In the genomic region with DNA sequence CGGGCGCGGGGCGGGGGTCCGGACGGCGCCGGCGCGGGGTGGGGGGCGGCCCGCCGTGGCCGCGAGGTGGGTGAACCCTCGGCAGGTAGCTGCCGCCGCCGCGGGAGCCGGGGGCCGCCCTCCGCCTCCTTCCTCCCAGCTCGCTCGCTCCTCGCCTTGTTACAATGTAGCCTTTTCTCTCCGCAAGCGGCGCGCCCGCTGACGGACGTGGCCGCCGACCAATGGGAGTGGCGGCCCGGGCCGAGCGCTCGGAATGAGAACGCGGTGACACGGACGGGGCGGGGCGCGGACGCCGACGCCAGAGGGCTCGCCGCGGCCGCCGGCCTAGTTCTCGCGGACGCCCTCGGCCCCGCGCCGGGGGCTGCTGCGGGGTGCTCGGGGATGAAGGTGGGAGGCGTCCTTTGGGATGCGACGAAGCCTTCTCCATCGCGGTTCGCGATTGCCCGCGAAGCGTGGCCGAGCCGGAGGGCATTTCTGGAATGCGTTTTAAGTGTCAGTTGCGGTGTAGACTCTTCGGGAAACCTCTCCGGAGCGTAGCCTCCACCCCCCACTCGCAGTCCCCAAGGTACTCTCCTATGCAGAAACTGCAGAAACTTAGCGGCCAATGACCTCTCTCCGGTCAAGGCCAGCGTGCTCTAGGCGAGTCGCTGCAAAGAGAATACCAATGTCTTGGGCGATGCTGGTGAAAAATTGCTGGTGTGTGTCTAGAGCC, we compare ENCODE assay signal across 8 cellular contexts. TPM values are rescaled to one million over a fixed set of nuclear protein-coding genes. Genes with fewer than 3 reads are reported as not detected.
A peak's percentile ranks its signal among the peaks of the same experiment; 100 is the strongest.
DNase-seq lines count a peak whose midpoint lies in the region; ATAC-seq, FAIRE-seq and TF ChIP-seq lines count a peak whose summit lies in the region.

No MANE protein-coding gene starts in this region.

- DNase-seq in AG08395 (ENCODE audit: low spot score) (peak; percentile 98), NCI-H2227 treated with DMSO at 0.1 percent for 48 hours (lab: John Stamatoyannopoulos, UW) (peak; percentile 89), WTC11 (ENCODE audit: low spot score) (peak; percentile 94), bronchial epithelial cell (ENCODE audit: low read depth) (peak; percentile 78), iPS-NIHi11 (ENCODE audit: low spot score) (peak; percentile 99)

- ATAC-seq in HG03175 (IDR thresholded peaks at IDR 0.05; ENCODE audit: unreplicated experiment) = peak; percentile 98
- ATAC-seq in WTC11 = peak; percentile 92

- H3K9me3 Mint-ChIP-seq in WTC11 = peaks cover 15% of the 10 kb centered on the region

- H3K4me3 Mint-ChIP-seq in WTC11 = peak overlapping the region; percentile 86

- H3K27ac Mint-ChIP-seq in WTC11 = peak overlapping the region; percentile 82

- POLR2A ChIA-PET in WTC11 (lab: Charles Lee) = no interaction called here

- no peak for TF ChIP-seq CTCF in WTC11 (IDR thresholded peaks at IDR 0.05)
- no peak for TF ChIP-seq CTCF in bronchial epithelial cell (IDR thresholded peaks at IDR 0.05; ENCODE audit: insufficient read depth, low read length, severe bottlenecking)

- no peak for FAIRE-seq in bronchial epithelial cell (lab: Jason Lieb, UNC)

- CTCF ChIA-PET in WTC11 (lab: Charles Lee) = interaction anchor here (0.6 to 1.0 kb wide), 4 partner anchors 37 to 624 kb away, joined by 3 to 4 read pairs (median 4); no protein-coding TSS in a partner anchor

- H3K36me3 Mint-ChIP-seq in WTC11 = no peaks in the 10 kb centered on the region

- H3K27ac ChIP-seq in skin epidermis = peak overlapping the region; percentile 60 to 99 (median 95)

- H3K4me3 ChIP-seq in bronchial epithelial cell (ENCODE audit: low read depth, low read length) = peak overlapping the region; percentile 65
- peak overlapping the region; percentile 48 to 80 (median 67) for H3K4me3 ChIP-seq in skin epidermis

- TF ChIP-seq POLR2A in GM18951 (IDR thresholded peaks at IDR 0.05; ENCODE audit: extremely low read depth, insufficient read depth, insufficient read length) = peak; percentile 64

- H3K4me1 Mint-ChIP-seq in WTC11 = peaks cover 20% of the 10 kb centered on the region

- no peaks in the 10 kb centered on the region for H3K36me3 ChIP-seq in bronchial epithelial cell (ENCODE audit: control insufficient read depth, insufficient read depth, low read length)

- H3K27me3 Mint-ChIP-seq in WTC11 (ENCODE audit: low read depth) = peaks cover 36% of the 10 kb centered on the region

- no peaks in the 10 kb centered on the region for H3K27me3 ChIP-seq in bronchial epithelial cell (ENCODE audit: control insufficient read depth, insufficient read depth, low read length)

- in situ Hi-C loops in GM18951 (cut with MboI; ENCODE audit: low sequenced_read_pairs, unreplicated experiment) = no loop called here

TF ChIP-seq in WTC11, 78 proteins besides CTCF, POLR2A, EP300 and RAD21 (continues in another document):
- TF ChIP-seq NR1H2 (CRISPR knock-in tag; IDR thresholded peaks at IDR 0.05) (no peak), NFE2L1 (CRISPR knock-in tag; IDR thresholded peaks at IDR 0.05) (no peak), JUN (CRISPR knock-in tag; IDR thresholded peaks at IDR 0.05) (peak; percentile 12; the same call in 1 of the 2 replicates), HMGA2 (CRISPR knock-in tag; IDR thresholded peaks at IDR 0.05) (no peak), ZNF232 (CRISPR knock-in tag; IDR thresholded peaks at IDR 0.05) (0 out of 2 replicates have a peak, but pooled peaks have one; percentile 41), RORB (CRISPR knock-in tag; IDR thresholded peaks at IDR 0.05) (no peak), FOXK1 (CRISPR knock-in tag; IDR thresholded peaks at IDR 0.05) (no peak), TEAD4 (CRISPR knock-in tag; IDR thresholded peaks at IDR 0.05) (no peak), EMX1 (CRISPR knock-in tag; IDR thresholded peaks at IDR 0.05) (no peak), ZNF138 (CRISPR knock-in tag; conservative IDR thresholded peaks at IDR 0.05) (no peak), CREM (CRISPR knock-in tag; IDR thresholded peaks at IDR 0.05) (peak; percentile 77; the same call in 1 of the 2 replicates), ZBTB21 (CRISPR knock-in tag; IDR thresholded peaks at IDR 0.05; ENCODE audit: borderline replicate concordance) (no peak), ZNF416 (CRISPR knock-in tag; IDR thresholded peaks at IDR 0.05) (0 out of 2 replicates have a peak, but pooled peaks have one; percentile 11), ZNF263 (CRISPR knock-in tag; IDR thresholded peaks at IDR 0.05; ENCODE audit: low read depth) (0 out of 2 replicates have a peak, but pooled peaks have one; percentile 15), CBFB (CRISPR knock-in tag; IDR thresholded peaks at IDR 0.05; ENCODE audit: low read depth) (0 out of 2 replicates have a peak, but pooled peaks have one; percentile 24), ESRRA (CRISPR knock-in tag; IDR thresholded peaks at IDR 0.05; ENCODE audit: borderline replicate concordance) (0 out of 2 replicates have a peak, but pooled peaks have one; percentile 50), ELF4 (CRISPR knock-in tag; IDR thresholded peaks at IDR 0.05; ENCODE audit: low read depth) (no peak), IRF2 (CRISPR knock-in tag; IDR thresholded peaks at IDR 0.05; ENCODE audit: borderline replicate concordance, low read depth) (no peak), OVOL2 (CRISPR knock-in tag; IDR thresholded peaks at IDR 0.05; ENCODE audit: borderline replicate concordance) (no peak)
- TF ChIP-seq, protein P1, sequence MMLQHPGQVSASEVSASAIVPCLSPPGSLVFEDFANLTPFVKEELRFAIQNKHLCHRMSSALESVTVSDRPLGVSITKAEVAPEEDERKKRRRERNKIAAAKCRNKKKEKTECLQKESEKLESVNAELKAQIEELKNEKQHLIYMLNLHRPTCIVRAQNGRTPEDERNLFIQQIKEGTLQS (CRISPR knock-in tag; conservative IDR thresholded peaks at IDR 0.05) = no peak
- TF ChIP-seq, protein P2, sequence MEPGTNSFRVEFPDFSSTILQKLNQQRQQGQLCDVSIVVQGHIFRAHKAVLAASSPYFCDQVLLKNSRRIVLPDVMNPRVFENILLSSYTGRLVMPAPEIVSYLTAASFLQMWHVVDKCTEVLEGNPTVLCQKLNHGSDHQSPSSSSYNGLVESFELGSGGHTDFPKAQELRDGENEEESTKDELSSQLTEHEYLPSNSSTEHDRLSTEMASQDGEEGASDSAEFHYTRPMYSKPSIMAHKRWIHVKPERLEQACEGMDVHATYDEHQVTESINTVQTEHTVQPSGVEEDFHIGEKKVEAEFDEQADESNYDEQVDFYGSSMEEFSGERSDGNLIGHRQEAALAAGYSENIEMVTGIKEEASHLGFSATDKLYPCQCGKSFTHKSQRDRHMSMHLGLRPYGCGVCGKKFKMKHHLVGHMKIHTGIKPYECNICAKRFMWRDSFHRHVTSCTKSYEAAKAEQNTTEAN (CRISPR knock-in tag; IDR thresholded peaks at IDR 0.05) = no peak
- TF ChIP-seq, protein P3, sequence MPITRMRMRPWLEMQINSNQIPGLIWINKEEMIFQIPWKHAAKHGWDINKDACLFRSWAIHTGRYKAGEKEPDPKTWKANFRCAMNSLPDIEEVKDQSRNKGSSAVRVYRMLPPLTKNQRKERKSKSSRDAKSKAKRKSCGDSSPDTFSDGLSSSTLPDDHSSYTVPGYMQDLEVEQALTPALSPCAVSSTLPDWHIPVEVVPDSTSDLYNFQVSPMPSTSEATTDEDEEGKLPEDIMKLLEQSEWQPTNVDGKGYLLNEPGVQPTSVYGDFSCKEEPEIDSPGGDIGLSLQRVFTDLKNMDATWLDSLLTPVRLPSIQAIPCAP (CRISPR knock-in tag; IDR thresholded peaks at IDR 0.05) = no peak
- TF ChIP-seq, protein P4, sequence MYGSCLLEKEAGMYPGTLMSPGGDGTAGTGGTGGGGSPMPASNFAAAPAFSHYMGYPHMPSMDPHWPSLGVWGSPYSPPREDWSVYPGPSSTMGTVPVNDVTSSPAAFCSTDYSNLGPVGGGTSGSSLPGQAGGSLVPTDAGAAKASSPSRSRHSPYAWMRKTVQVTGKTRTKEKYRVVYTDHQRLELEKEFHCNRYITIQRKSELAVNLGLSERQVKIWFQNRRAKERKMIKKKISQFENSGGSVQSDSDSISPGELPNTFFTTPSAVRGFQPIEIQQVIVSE (CRISPR knock-in tag; IDR thresholded peaks at IDR 0.05; ENCODE audit: borderline replicate concordance) = no peak
- TF ChIP-seq, protein P5, sequence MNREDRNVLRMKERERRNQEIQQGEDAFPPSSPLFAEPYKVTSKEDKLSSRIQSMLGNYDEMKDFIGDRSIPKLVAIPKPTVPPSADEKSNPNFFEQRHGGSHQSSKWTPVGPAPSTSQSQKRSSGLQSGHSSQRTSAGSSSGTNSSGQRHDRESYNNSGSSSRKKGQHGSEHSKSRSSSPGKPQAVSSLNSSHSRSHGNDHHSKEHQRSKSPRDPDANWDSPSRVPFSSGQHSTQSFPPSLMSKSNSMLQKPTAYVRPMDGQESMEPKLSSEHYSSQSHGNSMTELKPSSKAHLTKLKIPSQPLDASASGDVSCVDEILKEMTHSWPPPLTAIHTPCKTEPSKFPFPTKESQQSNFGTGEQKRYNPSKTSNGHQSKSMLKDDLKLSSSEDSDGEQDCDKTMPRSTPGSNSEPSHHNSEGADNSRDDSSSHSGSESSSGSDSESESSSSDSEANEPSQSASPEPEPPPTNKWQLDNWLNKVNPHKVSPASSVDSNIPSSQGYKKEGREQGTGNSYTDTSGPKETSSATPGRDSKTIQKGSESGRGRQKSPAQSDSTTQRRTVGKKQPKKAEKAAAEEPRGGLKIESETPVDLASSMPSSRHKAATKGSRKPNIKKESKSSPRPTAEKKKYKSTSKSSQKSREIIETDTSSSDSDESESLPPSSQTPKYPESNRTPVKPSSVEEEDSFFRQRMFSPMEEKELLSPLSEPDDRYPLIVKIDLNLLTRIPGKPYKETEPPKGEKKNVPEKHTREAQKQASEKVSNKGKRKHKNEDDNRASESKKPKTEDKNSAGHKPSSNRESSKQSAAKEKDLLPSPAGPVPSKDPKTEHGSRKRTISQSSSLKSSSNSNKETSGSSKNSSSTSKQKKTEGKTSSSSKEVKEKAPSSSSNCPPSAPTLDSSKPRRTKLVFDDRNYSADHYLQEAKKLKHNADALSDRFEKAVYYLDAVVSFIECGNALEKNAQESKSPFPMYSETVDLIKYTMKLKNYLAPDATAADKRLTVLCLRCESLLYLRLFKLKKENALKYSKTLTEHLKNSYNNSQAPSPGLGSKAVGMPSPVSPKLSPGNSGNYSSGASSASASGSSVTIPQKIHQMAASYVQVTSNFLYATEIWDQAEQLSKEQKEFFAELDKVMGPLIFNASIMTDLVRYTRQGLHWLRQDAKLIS (CRISPR knock-in tag; IDR thresholded peaks at IDR 0.05; ENCODE audit: borderline replicate concordance) = no peak

RNA-seq across cellular contexts. Expression of a gene that starts 0.7 kb away (rescaled TPM):
- total RNA-seq in WTC11 (2021) (8.3 to 12.4 TPM (median 11.2 TPM) in 3 replicates), bronchial epithelial cell (4.7 and 5.4 TPM in 2 replicates)

Comparison
In these comparisons a context has a peak if more than half of its experiments do, and no peak if none do; other contexts are left out.
1. Peak in every context shown above with its lines: DNase-seq, ATAC-seq, H3K4me3 ChIP-seq and H3K27ac ChIP-seq.